1 cellular context compared by ENCODE assay signal in the genomic region with DNA sequence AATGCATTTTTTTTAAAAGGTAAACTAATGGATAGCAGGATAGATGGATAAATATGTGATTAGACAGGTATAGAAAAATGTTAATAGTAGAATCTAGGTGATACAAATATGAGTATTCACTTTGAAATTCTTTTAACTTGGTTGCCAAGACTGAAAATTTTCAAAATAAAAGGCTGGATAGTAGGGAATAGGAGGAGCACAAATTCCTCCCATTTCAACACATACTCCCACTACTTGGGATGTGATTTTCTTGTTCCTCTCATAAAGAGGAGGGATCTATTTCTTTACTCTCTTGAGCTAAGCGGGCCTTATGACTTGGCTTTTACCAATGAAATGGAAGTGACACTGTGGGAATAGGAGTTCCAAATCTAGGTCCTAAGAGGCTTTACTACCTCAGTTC.
TF ChIP-seq lines count a peak whose summit lies in the region.

No MANE protein-coding gene starts in this region.

TF ChIP-seq in IMR-90, 13 proteins besides CTCF, POLR2A, EP300 and RAD21:
- no peak for TF ChIP-seq FOS (IDR thresholded peaks at IDR 0.05; ENCODE audit: low read depth, low read length)
- TF ChIP-seq, protein P1, sequence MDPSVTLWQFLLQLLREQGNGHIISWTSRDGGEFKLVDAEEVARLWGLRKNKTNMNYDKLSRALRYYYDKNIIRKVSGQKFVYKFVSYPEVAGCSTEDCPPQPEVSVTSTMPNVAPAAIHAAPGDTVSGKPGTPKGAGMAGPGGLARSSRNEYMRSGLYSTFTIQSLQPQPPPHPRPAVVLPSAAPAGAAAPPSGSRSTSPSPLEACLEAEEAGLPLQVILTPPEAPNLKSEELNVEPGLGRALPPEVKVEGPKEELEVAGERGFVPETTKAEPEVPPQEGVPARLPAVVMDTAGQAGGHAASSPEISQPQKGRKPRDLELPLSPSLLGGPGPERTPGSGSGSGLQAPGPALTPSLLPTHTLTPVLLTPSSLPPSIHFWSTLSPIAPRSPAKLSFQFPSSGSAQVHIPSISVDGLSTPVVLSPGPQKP (IDR thresholded peaks at IDR 0.05; ENCODE audit: borderline replicate concordance, low read depth, low read length): no peak
- TF ChIP-seq RFX5 (IDR thresholded peaks at IDR 0.05; ENCODE audit: low read depth, low read length): no peak
- no peak for TF ChIP-seq RCOR1 (IDR thresholded peaks at IDR 0.05; ENCODE audit: insufficient replicate concordance, low read length)
- TF ChIP-seq CHD1 (IDR thresholded peaks at IDR 0.05; ENCODE audit: low read depth, low read length): no peak
- no peak for TF ChIP-seq CEBPB (IDR thresholded peaks at IDR 0.05; ENCODE audit: low read depth, low read length)
- TF ChIP-seq NFE2L2 (IDR thresholded peaks at IDR 0.05; ENCODE audit: low read depth, low read length): no peak
- TF ChIP-seq MAZ (IDR thresholded peaks at IDR 0.05; ENCODE audit: borderline replicate concordance, low read depth, low read length): no peak
- TF ChIP-seq MXI1 (IDR thresholded peaks at IDR 0.05; ENCODE audit: borderline replicate concordance, low read depth, low read length): no peak
- no peak for TF ChIP-seq MAFK (IDR thresholded peaks at IDR 0.05; ENCODE audit: low read depth, low read length)
- no peak for TF ChIP-seq BHLHE40 (IDR thresholded peaks at IDR 0.05; ENCODE audit: low read depth, low read length)
- no peak for TF ChIP-seq SMC3 (IDR thresholded peaks at IDR 0.05; ENCODE audit: low read depth, low read length)
- TF ChIP-seq, protein P2, sequence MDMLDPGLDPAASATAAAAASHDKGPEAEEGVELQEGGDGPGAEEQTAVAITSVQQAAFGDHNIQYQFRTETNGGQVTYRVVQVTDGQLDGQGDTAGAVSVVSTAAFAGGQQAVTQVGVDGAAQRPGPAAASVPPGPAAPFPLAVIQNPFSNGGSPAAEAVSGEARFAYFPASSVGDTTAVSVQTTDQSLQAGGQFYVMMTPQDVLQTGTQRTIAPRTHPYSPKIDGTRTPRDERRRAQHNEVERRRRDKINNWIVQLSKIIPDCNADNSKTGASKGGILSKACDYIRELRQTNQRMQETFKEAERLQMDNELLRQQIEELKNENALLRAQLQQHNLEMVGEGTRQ (IDR thresholded peaks at IDR 0.05; ENCODE audit: low read depth, low read length): no peak
